ENCODE assay signal across 17 cellular contexts in genomic region chr1:51584021-51584420, GRCh38.
"Had no signal": no experiment of that assay in that cellular context is flagged by ENCODE, and none has a peak within 500 bp of the region (broad histone marks: within the 10 kb centered on the region; RNA-seq: fewer than 3 reads in every experiment).

No MANE protein-coding gene starts in this region.

- H3K4me3 Mint-ChIP-seq: activated CD8-positive, alpha-beta memory T cell treated with anti-CD3 and anti-CD28 coated beads, Interleukin-2, amount 10 ng/mL, durations not matched to agents 7 days and 5 days; activated T-cell treated with anti-CD3 and anti-CD28 coated beads, Interleukin-2, amount 50 U/mL, for 24 hours; natural killer cell treated with Interleukin-12 subunit alpha and Interleukin-12 subunit beta and Interleukin-15 and Interleukin-18, amount 100 ng/mL, for 72 hours had no signal

- H3K9me3 Mint-ChIP-seq: activated T-cell treated with anti-CD3 and anti-CD28 coated beads, Interleukin-2, amount 50 U/mL, for 24 hours; natural killer cell treated with Interleukin-12 subunit alpha and Interleukin-12 subunit beta and Interleukin-15 and Interleukin-18, amount 100 ng/mL, for 72 hours had no signal

- ATAC-seq: activated CD8-positive, alpha-beta memory T cell treated with anti-CD3 and anti-CD28 coated beads, Interleukin-2, amount 10 ng/mL, durations not matched to agents 7 days and 5 days; natural killer cell treated with Interleukin-12 subunit alpha and Interleukin-12 subunit beta and Interleukin-15 and Interleukin-18, amount 100 ng/mL, for 72 hours had no signal

- H3K27ac ChIP-seq: epithelial cell of prostate had no signal

- H3K36me3 ChIP-seq: heart right ventricle had no signal

- H3K27me3 ChIP-seq: heart right ventricle had no signal

- FAIRE-seq: small intestine, urothelium cell line had no signal

- DNase-seq: activated CD4-positive, alpha-beta T cell treated with anti-CD3 and anti-CD28 coated beads, Interleukin-2, amount 50 U/mL, for 48 hours; activated CD4-positive, CD25-positive, alpha-beta regulatory T cell treated with anti-CD3 and anti-CD28 coated beads, Interleukin-2, amount 50 U/mL, for 72 hours; activated CD8-positive, alpha-beta memory T cell treated with anti-CD3 and anti-CD28 coated beads, Interleukin-2, amount 10 ng/mL, durations not matched to agents 7 days and 5 days; activated effector memory CD4-positive, alpha-beta T cell treated with Interleukin-2 at 50 U/mL for 16 hours; activated naive CD4-positive, alpha-beta T cell treated with anti-CD3 and anti-CD28 coated beads, Interleukin-2, amount 50 U/mL, for 16 hours; activated T-cell treated with anti-CD3 and anti-CD28 coated beads, Interleukin-2, amount 50 U/mL, for 24 hours; cerebellar nuclear complex; dermis blood vessel endothelial cell; mesendoderm; small intestine; stimulated activated CD4-positive, alpha-beta T cell treated with anti-CD3 and anti-CD28 coated beads, Interleukin-4, amount 100 ng/mL, for 4 hours; stimulated activated CD8-positive, alpha-beta memory T cell treated with anti-CD3 and anti-CD28 coated beads, Interleukin-4, amount 100 ng/mL, for 48 hours; stimulated activated naive CD4-positive, alpha-beta T cell treated with Interleukin-2 at 50 U/mL for 16 hours had no signal

- H3K27ac Mint-ChIP-seq: activated CD8-positive, alpha-beta memory T cell treated with anti-CD3 and anti-CD28 coated beads, Interleukin-2, amount 10 ng/mL, durations not matched to agents 7 days and 5 days; activated T-cell treated with anti-CD3 and anti-CD28 coated beads, Interleukin-2, amount 50 U/mL, for 24 hours; natural killer cell treated with Interleukin-12 subunit alpha and Interleukin-12 subunit beta and Interleukin-15 and Interleukin-18, amount 100 ng/mL, for 72 hours had no signal

- H3K4me3 ChIP-seq: heart right ventricle had no signal

- H3K9me3 ChIP-seq: heart right ventricle had no signal

- H3K27me3 Mint-ChIP-seq: activated CD8-positive, alpha-beta memory T cell treated with anti-CD3 and anti-CD28 coated beads, Interleukin-2, amount 10 ng/mL, durations not matched to agents 7 days and 5 days; activated T-cell treated with anti-CD3 and anti-CD28 coated beads, Interleukin-2, amount 50 U/mL, for 24 hours had no signal

- H3K36me3 Mint-ChIP-seq: activated CD8-positive, alpha-beta memory T cell treated with anti-CD3 and anti-CD28 coated beads, Interleukin-2, amount 10 ng/mL, durations not matched to agents 7 days and 5 days; natural killer cell treated with Interleukin-12 subunit alpha and Interleukin-12 subunit beta and Interleukin-15 and Interleukin-18, amount 100 ng/mL, for 72 hours had no signal
